11 cellular contexts compared by ENCODE assay signal in the genomic region with DNA sequence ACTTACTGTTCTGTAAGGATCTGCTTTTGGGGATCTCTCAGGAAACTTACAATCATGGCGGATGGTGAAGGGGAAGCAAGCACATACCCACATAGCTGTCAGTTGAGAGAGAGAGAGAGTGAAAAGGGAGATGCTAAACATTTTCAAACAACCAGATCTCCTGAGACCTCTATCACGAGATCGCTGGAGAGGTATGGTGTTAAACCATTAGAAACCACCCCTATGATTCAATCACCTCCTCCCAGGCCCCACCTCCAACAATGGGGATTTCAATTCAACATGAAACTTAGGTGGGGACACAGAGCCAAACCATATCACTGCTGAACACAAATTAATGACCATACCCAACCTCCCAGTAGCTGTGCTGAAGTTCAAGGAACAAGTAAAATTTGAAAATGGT. TPM values are rescaled to one million over a fixed set of nuclear protein-coding genes. Genes with fewer than 3 reads are reported as not detected.
"Had no signal": no experiment of that assay in that cellular context is flagged by ENCODE, and none has a peak within 500 bp of the region (broad histone marks: within the 10 kb centered on the region; RNA-seq: fewer than 3 reads in every experiment).

No MANE protein-coding gene starts in this region.

- H3K27ac Mint-ChIP-seq: IgD-negative memory B cell had no signal

- H3K36me3 Mint-ChIP-seq: IgD-negative memory B cell had no signal

- ATAC-seq: HepG2, K562 had no signal

- H3K4me1 Mint-ChIP-seq: IgD-negative memory B cell had no signal

- H3K4me3 Mint-ChIP-seq: IgD-negative memory B cell had no signal

- DNase-seq: IMR-90, Karpas-422, KBM-7, KG1 had no signal

- H3K9ac ChIP-seq: KMS-11 had no signal

- H3K4me3 ChIP-seq: K562 had no signal

- FAIRE-seq: HepG2, K562 had no signal

- H3K27ac ChIP-seq: HL-60, KMS-11 had no signal

- H3K4me2 ChIP-seq: KMS-11 had no signal

- H3K27me3 Mint-ChIP-seq: IgD-negative memory B cell had no signal

RNA-seq across cellular contexts. Expression of a gene that starts 48.2 kb away (rescaled TPM):
- total RNA-seq: HepG2, HT-29, HT1080, IMR-90 had no signal
- polyA plus RNA-seq: HepG2, IgD-negative memory B cell, IMR-90 had no signal
